ENCODE assay signal across 35 cellular contexts in genomic region chr10:117160567-117160966, GRCh38. TPM values are rescaled to one million over a fixed set of nuclear protein-coding genes. Genes with fewer than 3 reads are reported as not detected.
"Had no signal": no experiment of that assay in that cellular context is flagged by ENCODE, and none has a peak within 500 bp of the region (broad histone marks: within the 10 kb centered on the region; RNA-seq: fewer than 3 reads in every experiment).

No MANE protein-coding gene starts in this region.

- H3K27ac ChIP-seq: adrenal gland, body of pancreas, esophagus muscularis mucosa, foreskin keratinocyte, gastrocnemius medialis, heart left ventricle had no signal

- DNase-seq: activated CD4-positive, alpha-beta memory T cell treated with anti-CD3 and anti-CD28 coated beads for 36 hours; activated CD4-positive, alpha-beta T cell treated with anti-CD3 and anti-CD28 coated beads for 36 hours; activated CD4-positive, alpha-beta T cell treated with anti-CD3 and anti-CD28 coated beads, Interleukin-2, amount 10 ng/mL, durations not matched to agents 24 days and 14 days; activated CD4-positive, CD25-positive, alpha-beta regulatory T cell; activated CD4-positive, CD25-positive, alpha-beta regulatory T cell treated with anti-CD3 and anti-CD28 coated beads, Interleukin-2, amount 50 U/mL, for 72 hours; activated CD8-positive, alpha-beta memory T cell treated with anti-CD3 and anti-CD28 coated beads, Interleukin-2, amount 10 ng/mL, durations not matched to agents 7 days and 5 days; activated CD8-positive, alpha-beta memory T cell treated with anti-CD3 and anti-CD28 coated beads, Interleukin-2, amount 50 U/mL, for 4 hours; activated CD8-positive, alpha-beta T cell treated with anti-CD3 and anti-CD28 coated beads, Interleukin-2, amount 10 ng/mL, durations not matched to agents 7 days and 5 days; activated effector memory CD4-positive, alpha-beta T cell treated with anti-CD3 and anti-CD28 coated beads, Interleukin-2, amount 50 U/mL, for 16 hours; activated naive CD4-positive, alpha-beta T cell treated with anti-CD3 and anti-CD28 coated beads for 36 hours; activated naive CD8-positive, alpha-beta T cell treated with anti-CD3 and anti-CD28 coated beads for 36 hours; activated naive CD8-positive, alpha-beta T cell treated with anti-CD3 and anti-CD28 coated beads, Interleukin-2, amount 50 U/mL, for 24 hours; activated T-cell treated with anti-CD3 and anti-CD28 coated beads, Interleukin-2, amount 50 U/mL, for 1 hour; activated T-cell treated with anti-CD3 and anti-CD28 coated beads, Interleukin-2, amount 50 U/mL, for 48 hours; adrenal gland; amygdala; aorta; body of pancreas; caudate nucleus; cortex of kidney; effector CD8-positive, alpha-beta T cell; erythroblast; foreskin keratinocyte; gastrocnemius medialis; glutamatergic neuron; heart left ventricle; T-helper 1 cell; T-helper 2 cell had no signal

- H3K36me3 ChIP-seq: adrenal gland, esophagus muscularis mucosa, gastrocnemius medialis, heart left ventricle had no signal

- FAIRE-seq: colon had no signal

- ATAC-seq: activated CD4-positive, alpha-beta T cell treated with anti-CD3 and anti-CD28 coated beads for 36 hours; activated CD8-positive, alpha-beta memory T cell treated with anti-CD3 and anti-CD28 coated beads, Interleukin-2, amount 10 ng/mL, durations not matched to agents 7 days and 5 days; activated CD8-positive, alpha-beta T cell treated with anti-CD3 and anti-CD28 coated beads, Interleukin-2, amount 10 ng/mL, durations not matched to agents 7 days and 5 days; activated naive CD8-positive, alpha-beta T cell treated with anti-CD3 and anti-CD28 coated beads, Interleukin-2, amount 50 U/mL, for 24 hours; body of pancreas; foreskin keratinocyte; gastrocnemius medialis; heart left ventricle had no signal

- H3K4me3 ChIP-seq: adrenal gland, body of pancreas, esophagus muscularis mucosa, gastrocnemius medialis, heart left ventricle had no signal

- H3K9me3 ChIP-seq: adrenal gland, body of pancreas, esophagus muscularis mucosa, gastrocnemius medialis, heart left ventricle had no signal

- H3K4me1 ChIP-seq: foreskin keratinocyte had no signal

RNA-seq across cellular contexts. Expression of gene VAX1, which starts 22.5 kb away (rescaled TPM):
- total RNA-seq: activated CD4-positive, alpha-beta memory T cell treated with anti-CD3 and anti-CD28 coated beads for 36 hours; activated CD4-positive, alpha-beta T cell treated with anti-CD3 and anti-CD28 coated beads for 36 hours; activated CD4-positive, alpha-beta T cell treated with anti-CD3 and anti-CD28 coated beads, Interleukin-2, amount 10 ng/mL, durations not matched to agents 24 days and 14 days; activated CD8-positive, alpha-beta memory T cell treated with anti-CD3 and anti-CD28 coated beads for 36 hours; activated CD8-positive, alpha-beta memory T cell treated with anti-CD3 and anti-CD28 coated beads, Interleukin-2, amount 10 ng/mL, durations not matched to agents 7 days and 5 days; activated CD8-positive, alpha-beta T cell treated with anti-CD3 and anti-CD28 coated beads, Interleukin-2, amount 10 ng/mL, durations not matched to agents 7 days and 5 days; activated naive CD4-positive, alpha-beta T cell treated with anti-CD3 and anti-CD28 coated beads for 36 hours; activated naive CD8-positive, alpha-beta T cell treated with anti-CD3 and anti-CD28 coated beads for 36 hours; activated T-helper 1 cell treated with anti-CD3 and anti-CD28 coated beads, Interleukin-12 subunit alpha, Interleukin-12 subunit beta, Interleukin-2, Interleukin-4 antibody, amounts not matched to agents 30 ng/mL and 10 ng/mL and 1 ng/mL, durations not matched to agents 14 hours and 24 hours and 36 hours; activated T-helper 2 cell treated with anti-CD3 and anti-CD28 coated beads, Interferon-gamma antibody, Interleukin-2, Interleukin-4, amounts not matched to agents 10 μg/mL and 5 μg/mL and 100 μg/mL, durations not matched to agents 14 hours and 24 hours and 36 hours; adrenal gland; aorta; body of pancreas; chondrocyte; dermis microvascular lymphatic vessel endothelial cell; esophagus muscularis mucosa; gastrocnemius medialis; heart left ventricle had no signal
- polyA plus RNA-seq: adrenal gland, aorta, heart left ventricle had no signal

RNA-seq across cellular contexts. Expression of gene KCNK18, which starts 36.7 kb away (rescaled TPM):
- total RNA-seq: activated CD4-positive, alpha-beta memory T cell treated with anti-CD3 and anti-CD28 coated beads for 36 hours; activated CD4-positive, alpha-beta T cell treated with anti-CD3 and anti-CD28 coated beads for 36 hours; activated CD4-positive, alpha-beta T cell treated with anti-CD3 and anti-CD28 coated beads, Interleukin-2, amount 10 ng/mL, durations not matched to agents 24 days and 14 days; activated CD8-positive, alpha-beta memory T cell treated with anti-CD3 and anti-CD28 coated beads for 36 hours; activated CD8-positive, alpha-beta memory T cell treated with anti-CD3 and anti-CD28 coated beads, Interleukin-2, amount 10 ng/mL, durations not matched to agents 7 days and 5 days; activated CD8-positive, alpha-beta T cell treated with anti-CD3 and anti-CD28 coated beads, Interleukin-2, amount 10 ng/mL, durations not matched to agents 7 days and 5 days; activated naive CD4-positive, alpha-beta T cell treated with anti-CD3 and anti-CD28 coated beads for 36 hours; activated naive CD8-positive, alpha-beta T cell treated with anti-CD3 and anti-CD28 coated beads for 36 hours; activated T-helper 1 cell treated with anti-CD3 and anti-CD28 coated beads, Interleukin-12 subunit alpha, Interleukin-12 subunit beta, Interleukin-2, Interleukin-4 antibody, amounts not matched to agents 30 ng/mL and 10 ng/mL and 1 ng/mL, durations not matched to agents 14 hours and 24 hours and 36 hours; activated T-helper 2 cell treated with anti-CD3 and anti-CD28 coated beads, Interferon-gamma antibody, Interleukin-2, Interleukin-4, amounts not matched to agents 10 μg/mL and 5 μg/mL and 100 μg/mL, durations not matched to agents 14 hours and 24 hours and 36 hours; adrenal gland; aorta; body of pancreas; chondrocyte; dermis microvascular lymphatic vessel endothelial cell; esophagus muscularis mucosa; foreskin keratinocyte; gastrocnemius medialis; heart left ventricle had no signal
- polyA plus RNA-seq: adrenal gland, aorta, foreskin keratinocyte, heart left ventricle had no signal
